ENCODE assay signal across 12 cellular contexts in genomic region chr15:40908095-40908494, GRCh38. TPM values are rescaled to one million over a fixed set of nuclear protein-coding genes. Genes with fewer than 3 reads are reported as not detected.
DNase-seq lines count a peak whose midpoint lies in the region; ATAC-seq and TF ChIP-seq lines count a peak whose summit lies in the region.
"Had no signal": no experiment of that assay in that cellular context is flagged by ENCODE, and none has a peak within 500 bp of the region (broad histone marks: within the 10 kb centered on the region; RNA-seq: fewer than 3 reads in every experiment).

No MANE protein-coding gene starts in this region.

- peaks cover 0 to 11% (median 9%) of the 10 kb centered on the region in 5 donors for H3K36me3 ChIP-seq in subcutaneous abdominal adipose tissue (ENCODE audit: control insufficient read depth in 5 of 5, insufficient read depth in 5 of 5, low read length in 5 of 5)

- no peak for TF ChIP-seq CTCF in GM13977 (IDR thresholded peaks at IDR 0.05; ENCODE audit: extremely low read depth, insufficient read depth, missing control alignments)

- no peaks in the 10 kb centered on the region for H3K9me3 ChIP-seq in subcutaneous abdominal adipose tissue (ENCODE audit: control insufficient read depth in 5 of 5, low read length in 5 of 5)

- no peaks in the 10 kb centered on the region for H3K9me3 Mint-ChIP-seq in activated naive CD4-positive, alpha-beta T cell treated with anti-CD3 and anti-CD28 coated beads for 36 hours
- H3K9me3 Mint-ChIP-seq in T-cell = no peaks in the 10 kb centered on the region

- ATAC-seq in T-cell (replicated peaks in 1 of 4) = no peak
- ATAC-seq in left lobe of liver = peak; percentile 8

- peaks cover 16% of the 10 kb centered on the region for H3K4me1 Mint-ChIP-seq in activated naive CD4-positive, alpha-beta T cell treated with anti-CD3 and anti-CD28 coated beads for 36 hours (ENCODE audit: low read depth)
- peaks cover 22 to 38% (median 33%) of the 10 kb centered on the region in 3 donors for H3K4me1 Mint-ChIP-seq in T-cell

- peaks cover 5% of the 10 kb centered on the region for H3K36me3 Mint-ChIP-seq in activated naive CD4-positive, alpha-beta T cell treated with anti-CD3 and anti-CD28 coated beads for 36 hours (ENCODE audit: low read depth)
- peaks cover 9% of the 10 kb centered on the region for H3K36me3 Mint-ChIP-seq in T-cell

- H3K4me1 ChIP-seq in subcutaneous abdominal adipose tissue (ENCODE audit: control insufficient read depth in 5 of 5, insufficient read depth in 5 of 5, low read length in 5 of 5) = peaks cover 12 to 85% (median 66%) of the 10 kb centered on the region in 5 donors

- H3K27ac Mint-ChIP-seq in activated naive CD4-positive, alpha-beta T cell treated with anti-CD3 and anti-CD28 coated beads for 36 hours = peak overlapping the region; percentile 50
- peak overlapping the region; percentile 93 to 94 for H3K27ac Mint-ChIP-seq in T-cell

- in situ Hi-C loops in GM13977 (cut with MboI; ENCODE audit: low pct_unique_long_range_greater_than_20kb, low sequenced_read_pairs, unreplicated experiment) = no loop called here

- H3K9ac ChIP-seq in subcutaneous abdominal adipose tissue (ENCODE audit: low read length in 5 of 5) = peak overlapping the region in 1 of 5 donors; percentile 53

- DNase-seq in activated naive CD4-positive, alpha-beta T cell treated with anti-CD3 and anti-CD28 coated beads for 36 hours = no peak
- no peak for DNase-seq in activated naive CD4-positive, alpha-beta T cell treated with anti-CD3 and anti-CD28 coated beads, Interleukin-2, amount 50 U/mL, for 16 hours
- DNase-seq in T-cell (no peak), left lobe of liver (ENCODE audit: low spot score) (peak; percentile 74), LoVo (ENCODE audit: low spot score) (no peak), NCI-H1105 treated with DMSO at 0.1 percent for 48 hours (lab: John Stamatoyannopoulos, UW) (no peak), GM13977 (ENCODE audit: low spot score) (no peak)
- DNase-seq: activated CD8-positive, alpha-beta memory T cell treated with anti-CD3 and anti-CD28 coated beads, Interleukin-2, amount 50 U/mL, for 4 hours; KBM-7; OCI-M1; T1000 had no signal

- POLR2A ChIA-PET in T-cell (lab: Charles Lee) = no interaction called here

- H3K27ac ChIP-seq in subcutaneous abdominal adipose tissue (ENCODE audit: low read depth, low read length) = peak overlapping the region; percentile 30

- no peaks in the 10 kb centered on the region for H3K27me3 Mint-ChIP-seq in activated naive CD4-positive, alpha-beta T cell treated with anti-CD3 and anti-CD28 coated beads for 36 hours (ENCODE audit: low read depth)
- H3K27me3 Mint-ChIP-seq in T-cell = no peaks in the 10 kb centered on the region

- CTCF ChIA-PET in activated naive CD4-positive, alpha-beta T cell treated with anti-CD3 and anti-CD28 coated beads for 36 hours (lab: Charles Lee) = interaction anchor here (0.7 to 15.7 kb wide), 10 partner anchors 9 to 277 kb away, joined by 3 to 393 read pairs (median 43); partner anchors contain the start of genes DLL4 and VPS18
- CTCF ChIA-PET in T-cell (lab: Charles Lee) = interaction anchor here (0.9 to 5.4 kb wide), 2 partner anchors 12 to 280 kb away, joined by 4 to 38 read pairs; partner anchors contain the start of gene VPS18 (in 1 of the 2)

- H3K4me3 ChIP-seq in subcutaneous abdominal adipose tissue (ENCODE audit: low read depth in 1 of 5, low read length in 5 of 5) = no peak overlapping the region

- H3K27me3 ChIP-seq in subcutaneous abdominal adipose tissue (ENCODE audit: control insufficient read depth in 5 of 5, insufficient read depth in 4 of 5, low read length in 5 of 5) = no peaks in the 10 kb centered on the region

- H3K4me3 Mint-ChIP-seq in activated naive CD4-positive, alpha-beta T cell treated with anti-CD3 and anti-CD28 coated beads for 36 hours = no peak overlapping the region
- H3K4me3 Mint-ChIP-seq in T-cell = peak overlapping the region; percentile 9 to 89 (median 24)

- intact Hi-C loops in activated naive CD4-positive, alpha-beta T cell treated with anti-CD3 and anti-CD28 coated beads for 36 hours (cut with micrococcal nuclease) = loop anchor here (5.0 kb wide), 1 partner anchor 374 kb away; no protein-coding TSS in a partner anchor

RNA-seq across cellular contexts. Expression of gene VPS18, which starts 13.8 kb away (rescaled TPM):
- total RNA-seq in activated naive CD4-positive, alpha-beta T cell treated with anti-CD3 and anti-CD28 coated beads for 36 hours = 1 to 10 TPM; 3.3 to 3.4 TPM
- total RNA-seq in T-cell = 10 to 100 TPM; 16.2 to 23.4 (median 21.3) TPM
- 10.3 TPM for total RNA-seq in left lobe of liver

RNA-seq across cellular contexts. Expression of gene DLL4, which starts 21.0 kb away (rescaled TPM):
- under 1 TPM in 1 of 2 experiments, not detected in 1; 0.14 TPM for total RNA-seq in activated naive CD4-positive, alpha-beta T cell treated with anti-CD3 and anti-CD28 coated beads for 36 hours
- total RNA-seq in T-cell (under 1 TPM in 3 of 5 donors, not detected in 2; 0.12 to 0.25 (median 0.13) TPM), left lobe of liver (3.7 TPM)

RNA-seq across cellular contexts. Expression of gene RHOV, which starts 34.1 kb away (rescaled TPM):
- under 1 TPM in 1 of 2 experiments, not detected in 1; 0.22 TPM for total RNA-seq in activated naive CD4-positive, alpha-beta T cell treated with anti-CD3 and anti-CD28 coated beads for 36 hours
- total RNA-seq in T-cell (not detected), left lobe of liver (not detected)

RNA-seq across cellular contexts. Expression of gene CHAC1, which starts 45.2 kb away (rescaled TPM):
- 10 to 100 TPM; 19.8 to 20.2 TPM for total RNA-seq in activated naive CD4-positive, alpha-beta T cell treated with anti-CD3 and anti-CD28 coated beads for 36 hours
- 1 to 10 TPM in 4 of 5 donors, under 1 TPM in 1; 0.44 to 7.5 (median 7.2) TPM for total RNA-seq in T-cell
- total RNA-seq in left lobe of liver = 1.1 TPM
